1 cellular context compared by ENCODE assay signal in genomic region chr14:105398726-105399440, GRCh38.
A peak's percentile ranks its signal among the peaks of the same experiment; 100 is the strongest.
TF ChIP-seq lines count a peak whose summit lies in the region.

No MANE protein-coding gene starts in this region.

TF ChIP-seq in HepG2, 621 proteins besides CTCF, POLR2A, EP300 and RAD21 (continued from another document and continues in another):
- TF ChIP-seq ZNF138 (CRISPR knock-in tag; IDR thresholded peaks at IDR 0.05; ENCODE audit: low read depth) (peak; percentile 48; the same call in 1 of the 2 replicates), ZNF607 (CRISPR knock-in tag; IDR thresholded peaks at IDR 0.05; ENCODE audit: borderline replicate concordance) (peak; percentile 16; the same call in 1 of the 2 replicates), ZNF629 (CRISPR knock-in tag; conservative IDR thresholded peaks at IDR 0.05) (no peak), MXI1 (IDR thresholded peaks at IDR 0.05; ENCODE audit: borderline replicate concordance, low read depth, low read length) (no peak), EHMT2 (IDR thresholded peaks at IDR 0.05; ENCODE audit: borderline replicate concordance, low read depth, low read length) (no peak), RBAK (CRISPR knock-in tag; IDR thresholded peaks at IDR 0.05) (0 out of 2 replicates have a peak, but pooled peaks have one; percentile 46), IKZF5 (CRISPR knock-in tag; IDR thresholded peaks at IDR 0.05) (no peak), ATF6 (CRISPR knock-in tag; conservative IDR thresholded peaks at IDR 0.05) (no peak), BRD4 (CRISPR knock-in tag; IDR thresholded peaks at IDR 0.05) (peak; percentile 24; the same call in 1 of the 2 replicates), RELA (CRISPR knock-in tag; IDR thresholded peaks at IDR 0.05) (no peak), RFX1 (IDR thresholded peaks at IDR 0.05) (no peak), SKIL (CRISPR knock-in tag; IDR thresholded peaks at IDR 0.05; ENCODE audit: borderline replicate concordance) (0 out of 2 replicates have a peak, but pooled peaks have one; percentile 11), RBM39 (IDR thresholded peaks at IDR 0.05; ENCODE audit: low read depth, low read length, poor library complexity, severe bottlenecking) (peak; percentile 25), CC2D1A (CRISPR knock-in tag; IDR thresholded peaks at IDR 0.05) (no peak), SKI (IDR thresholded peaks at IDR 0.05; ENCODE audit: partially characterized antibody) (no peak), ZNF670 (CRISPR knock-in tag; IDR thresholded peaks at IDR 0.05; ENCODE audit: borderline replicate concordance) (no peak), HBP1 (CRISPR knock-in tag; IDR thresholded peaks at IDR 0.05; ENCODE audit: low read depth) (no peak), ELF1 (CRISPR knock-in tag; IDR thresholded peaks at IDR 0.05) (no peak), ZNF572 (CRISPR knock-in tag; IDR thresholded peaks at IDR 0.05) (no peak), ZMYM3 (CRISPR knock-in tag; IDR thresholded peaks at IDR 0.05) (0 out of 2 replicates have a peak, but pooled peaks have one; percentile 32), PRDM15 (CRISPR knock-in tag; IDR thresholded peaks at IDR 0.05) (0 out of 2 replicates have a peak, but pooled peaks have one; percentile 25), ZNF317 (CRISPR knock-in tag; IDR thresholded peaks at IDR 0.05) (no peak), LRRFIP1 (CRISPR knock-in tag; conservative IDR thresholded peaks at IDR 0.05) (no peak), NFATC3 (CRISPR knock-in tag; IDR thresholded peaks at IDR 0.05) (peak; percentile 57; the same call in 1 of the 2 replicates), ZNF282 (IDR thresholded peaks at IDR 0.05; ENCODE audit: partially characterized antibody) (no peak), ZNF501 (CRISPR knock-in tag; IDR thresholded peaks at IDR 0.05) (peak; percentile 75), STAT5B (CRISPR knock-in tag; IDR thresholded peaks at IDR 0.05) (no peak), CAMTA2 (CRISPR knock-in tag; IDR thresholded peaks at IDR 0.05; ENCODE audit: borderline replicate concordance) (no peak), BCLAF1 (IDR thresholded peaks at IDR 0.05) (no peak), ATF5 (CRISPR knock-in tag; IDR thresholded peaks at IDR 0.05; ENCODE audit: low read depth) (0 out of 2 replicates have a peak, but pooled peaks have one; percentile 54), TCF12 (IDR thresholded peaks at IDR 0.05) (no peak), TCF12 (CRISPR knock-in tag; IDR thresholded peaks at IDR 0.05) (no peak), SMAD1 (CRISPR knock-in tag; IDR thresholded peaks at IDR 0.05; ENCODE audit: borderline replicate concordance, low read depth) (no peak), ZFX (CRISPR knock-in tag; IDR thresholded peaks at IDR 0.05; ENCODE audit: low read depth) (peak; percentile 97), ZNF564 (CRISPR knock-in tag; IDR thresholded peaks at IDR 0.05) (0 out of 2 replicates have a peak, but pooled peaks have one; percentile 67), ZNF12 (CRISPR knock-in tag; IDR thresholded peaks at IDR 0.05) (peak; percentile 9; the same call in 1 of the 2 replicates), SP5 (CRISPR knock-in tag; IDR thresholded peaks at IDR 0.05; ENCODE audit: borderline replicate concordance, low read depth) (peak; percentile 35; the same call in 1 of the 2 replicates), TOE1 (CRISPR knock-in tag; IDR thresholded peaks at IDR 0.05) (no peak), TBX3 (IDR thresholded peaks at IDR 0.05; ENCODE audit: borderline replicate concordance) (no peak), FOXK2 (IDR thresholded peaks at IDR 0.05) (no peak), ZMAT3 (CRISPR knock-in tag; conservative IDR thresholded peaks at IDR 0.05) (no peak)
